In the genomic region with DNA sequence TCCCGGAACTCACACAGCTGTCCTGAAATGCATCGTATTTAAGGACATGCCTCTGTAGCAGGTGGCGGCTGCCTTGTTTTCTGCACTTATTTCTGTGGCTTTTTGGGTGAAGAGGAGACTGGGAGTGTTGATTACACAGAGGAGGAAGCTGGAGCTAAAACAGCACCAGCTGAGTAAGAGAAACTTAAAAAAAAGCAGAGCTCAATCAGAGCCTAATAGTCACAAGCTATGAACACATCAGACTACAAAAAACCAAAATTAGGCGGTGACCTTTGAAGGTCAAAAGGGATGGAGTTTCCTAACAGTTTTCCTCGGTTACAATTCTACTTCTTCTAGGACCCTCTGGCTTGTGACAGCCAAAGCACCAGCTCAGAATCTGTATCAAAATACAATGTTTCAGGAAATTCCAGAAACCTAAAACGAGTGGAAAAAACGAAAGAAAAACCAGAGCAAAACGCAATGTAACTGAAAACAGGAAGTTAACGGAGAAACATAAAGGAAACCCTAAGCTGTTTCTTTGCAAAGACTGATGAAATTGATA, we compare ENCODE assay signal across 1 cellular context.
TF ChIP-seq lines count a peak whose summit lies in the region.

No MANE protein-coding gene starts in this region.

TF ChIP-seq in HepG2, 621 proteins besides CTCF, POLR2A, EP300 and RAD21 (continued from another document):
- TF ChIP-seq, protein P1, sequence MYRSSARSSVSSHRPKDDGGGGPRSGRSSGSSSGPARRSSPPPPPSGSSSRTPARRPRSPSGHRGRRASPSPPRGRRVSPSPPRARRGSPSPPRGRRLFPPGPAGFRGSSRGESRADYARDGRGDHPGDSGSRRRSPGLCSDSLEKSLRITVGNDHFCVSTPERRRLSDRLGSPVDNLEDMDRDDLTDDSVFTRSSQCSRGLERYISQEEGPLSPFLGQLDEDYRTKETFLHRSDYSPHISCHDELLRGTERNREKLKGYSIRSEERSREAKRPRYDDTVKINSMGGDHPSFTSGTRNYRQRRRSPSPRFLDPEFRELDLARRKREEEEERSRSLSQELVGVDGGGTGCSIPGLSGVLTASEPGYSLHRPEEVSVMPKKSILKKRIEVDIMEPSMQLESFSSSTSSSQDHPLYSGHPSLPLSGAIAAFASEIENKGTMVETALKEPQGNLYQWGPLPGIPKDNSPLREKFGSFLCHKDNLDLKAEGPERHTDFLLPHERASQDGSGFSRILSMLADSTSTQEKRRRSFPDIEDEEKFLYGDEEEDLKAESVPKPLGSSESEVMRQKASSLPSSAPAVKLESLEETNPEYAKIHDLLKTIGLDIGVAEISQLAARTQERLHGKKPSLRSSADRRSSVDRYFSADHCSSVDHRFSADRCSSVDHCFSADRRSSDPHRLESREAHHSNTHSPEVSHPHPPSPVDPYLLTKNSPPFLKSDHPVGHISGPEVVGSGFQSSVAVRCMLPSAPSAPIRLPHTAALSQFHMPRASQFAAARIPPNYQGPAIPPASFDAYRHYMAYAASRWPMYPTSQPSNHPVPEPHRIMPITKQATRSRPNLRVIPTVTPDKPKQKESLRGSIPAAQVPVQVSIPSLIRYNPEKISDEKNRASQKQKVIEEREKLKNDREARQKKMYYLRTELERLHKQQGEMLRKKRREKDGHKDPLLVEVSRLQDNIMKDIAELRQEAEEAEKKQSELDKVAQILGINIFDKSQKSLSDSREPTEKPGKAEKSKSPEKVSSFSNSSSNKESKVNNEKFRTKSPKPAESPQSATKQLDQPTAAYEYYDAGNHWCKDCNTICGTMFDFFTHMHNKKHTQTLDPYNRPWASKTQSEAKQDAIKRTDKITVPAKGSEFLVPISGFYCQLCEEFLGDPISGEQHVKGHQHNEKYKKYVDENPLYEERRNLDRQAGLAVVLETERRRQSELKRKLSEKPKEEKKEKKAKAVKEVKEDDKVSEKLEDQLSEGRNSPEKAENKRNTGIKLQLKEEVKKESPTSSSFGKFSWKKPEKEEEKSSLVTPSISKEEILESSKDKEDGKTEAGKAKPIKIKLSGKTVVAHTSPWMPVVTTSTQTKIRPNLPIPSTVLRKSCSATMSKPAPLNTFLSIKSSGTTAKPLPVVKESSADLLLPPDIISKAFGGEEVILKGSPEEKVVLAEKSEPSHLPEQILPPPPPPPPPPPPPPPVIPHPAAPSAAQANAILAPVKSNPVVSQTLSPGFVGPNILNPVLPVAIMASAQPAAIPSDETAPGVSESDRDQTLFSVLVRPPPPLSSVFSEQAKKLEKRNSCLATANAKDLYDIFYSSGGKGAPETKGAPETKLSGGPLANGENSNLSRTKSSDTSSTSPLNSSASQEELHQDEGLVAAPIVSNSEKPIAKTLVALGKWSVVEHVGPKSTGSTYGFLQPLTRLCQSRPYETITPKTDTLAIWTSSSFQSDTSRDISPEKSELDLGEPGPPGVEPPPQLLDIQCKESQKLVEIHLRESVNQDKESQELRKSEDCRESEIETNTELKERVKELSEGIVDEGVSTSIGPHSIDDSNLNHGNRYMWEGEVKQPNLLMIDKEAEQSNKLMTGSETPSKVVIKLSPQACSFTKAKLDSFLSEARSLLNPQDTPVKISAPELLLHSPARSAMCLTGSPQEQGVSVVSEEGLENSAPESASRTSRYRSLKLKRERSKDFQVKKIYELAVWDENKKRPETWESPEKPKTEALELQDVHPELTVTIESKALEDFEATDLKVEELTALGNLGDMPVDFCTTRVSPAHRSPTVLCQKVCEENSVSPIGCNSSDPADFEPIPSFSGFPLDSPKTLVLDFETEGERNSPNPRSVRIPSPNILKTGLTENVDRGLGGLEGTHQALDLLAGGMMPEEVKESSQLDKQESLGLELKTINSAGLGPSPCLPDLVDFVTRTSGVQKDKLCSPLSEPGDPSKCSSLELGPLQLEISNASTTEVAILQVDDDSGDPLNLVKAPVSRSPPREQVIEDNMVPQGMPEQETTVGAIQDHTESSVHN (CRISPR knock-in tag; IDR thresholded peaks at IDR 0.05), result no peak
